1 cellular context compared by ENCODE assay signal in genomic region chr2:101773137-101773536, GRCh38.
TF ChIP-seq lines count a peak whose summit lies in the region.

No MANE protein-coding gene starts in this region.

TF ChIP-seq in H1, 55 proteins besides CTCF, POLR2A, EP300 and RAD21 (continued from another document):
- TF ChIP-seq ATF2 (IDR thresholded peaks at IDR 0.05; ENCODE audit: low read length) (no peak), RXRA (IDR thresholded peaks at IDR 0.05; ENCODE audit: insufficient read depth, low read depth, low read length) (no peak), USF2 (IDR thresholded peaks at IDR 0.05; ENCODE audit: low read length) (no peak), KDM4A (IDR thresholded peaks at IDR 0.05; ENCODE audit: low read depth, low read length, severe bottlenecking) (no peak), SP4 (IDR thresholded peaks at IDR 0.05; ENCODE audit: low read length) (no peak), SIX5 (IDR thresholded peaks at IDR 0.05; ENCODE audit: low read depth, low read length) (no peak)
